1 cellular context compared by ENCODE assay signal in the genomic region with DNA sequence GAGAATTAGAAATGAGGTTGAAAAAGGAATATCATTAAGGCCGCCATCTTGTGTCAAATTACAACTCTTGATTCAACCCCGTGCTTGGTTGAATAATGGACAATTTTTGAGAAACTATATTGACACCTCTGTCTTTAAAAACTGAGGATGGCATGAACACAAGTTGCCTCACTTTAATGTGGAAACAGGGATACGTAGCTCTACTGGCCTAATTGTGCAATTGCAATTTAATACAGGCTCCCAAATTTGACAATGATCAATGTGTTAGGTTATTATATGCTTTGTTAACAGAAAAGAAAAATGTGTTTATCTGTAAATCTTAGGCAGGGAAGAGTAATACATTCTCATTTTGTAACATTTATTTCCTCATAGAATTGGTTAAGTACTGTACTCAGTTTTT.
TF ChIP-seq lines count a peak whose summit lies in the region.

No MANE protein-coding gene starts in this region.

TF ChIP-seq in SK-N-SH, 30 proteins besides CTCF, POLR2A, EP300 and RAD21 (continued from another document):
- TF ChIP-seq, protein P1, sequence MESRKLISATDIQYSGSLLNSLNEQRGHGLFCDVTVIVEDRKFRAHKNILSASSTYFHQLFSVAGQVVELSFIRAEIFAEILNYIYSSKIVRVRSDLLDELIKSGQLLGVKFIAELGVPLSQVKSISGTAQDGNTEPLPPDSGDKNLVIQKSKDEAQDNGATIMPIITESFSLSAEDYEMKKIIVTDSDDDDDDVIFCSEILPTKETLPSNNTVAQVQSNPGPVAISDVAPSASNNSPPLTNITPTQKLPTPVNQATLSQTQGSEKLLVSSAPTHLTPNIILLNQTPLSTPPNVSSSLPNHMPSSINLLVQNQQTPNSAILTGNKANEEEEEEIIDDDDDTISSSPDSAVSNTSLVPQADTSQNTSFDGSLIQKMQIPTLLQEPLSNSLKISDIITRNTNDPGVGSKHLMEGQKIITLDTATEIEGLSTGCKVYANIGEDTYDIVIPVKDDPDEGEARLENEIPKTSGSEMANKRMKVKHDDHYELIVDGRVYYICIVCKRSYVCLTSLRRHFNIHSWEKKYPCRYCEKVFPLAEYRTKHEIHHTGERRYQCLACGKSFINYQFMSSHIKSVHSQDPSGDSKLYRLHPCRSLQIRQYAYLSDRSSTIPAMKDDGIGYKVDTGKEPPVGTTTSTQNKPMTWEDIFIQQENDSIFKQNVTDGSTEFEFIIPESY (IDR thresholded peaks at IDR 0.05; ENCODE audit: borderline replicate concordance, low read depth): no peak
- TF ChIP-seq TCF12 (IDR thresholded peaks at IDR 0.05): no peak
- TF ChIP-seq, protein P2, sequence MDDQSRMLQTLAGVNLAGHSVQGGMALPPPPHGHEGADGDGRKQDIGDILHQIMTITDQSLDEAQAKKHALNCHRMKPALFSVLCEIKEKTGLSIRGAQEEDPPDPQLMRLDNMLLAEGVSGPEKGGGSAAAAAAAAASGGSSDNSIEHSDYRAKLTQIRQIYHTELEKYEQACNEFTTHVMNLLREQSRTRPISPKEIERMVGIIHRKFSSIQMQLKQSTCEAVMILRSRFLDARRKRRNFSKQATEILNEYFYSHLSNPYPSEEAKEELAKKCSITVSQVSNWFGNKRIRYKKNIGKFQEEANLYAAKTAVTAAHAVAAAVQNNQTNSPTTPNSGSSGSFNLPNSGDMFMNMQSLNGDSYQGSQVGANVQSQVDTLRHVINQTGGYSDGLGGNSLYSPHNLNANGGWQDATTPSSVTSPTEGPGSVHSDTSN (IDR thresholded peaks at IDR 0.05): no peak
